In genomic region chr4:66564901-66565648, GRCh38 we compare ENCODE assay signal across 1 cellular context.
TF ChIP-seq lines count a peak whose summit lies in the region.

No MANE protein-coding gene starts in this region.

TF ChIP-seq in HEK293, 187 proteins besides CTCF, POLR2A, EP300 and RAD21 (continued from another document):
- no peak for TF ChIP-seq ZNF404 (tag by site-specific recombination; IDR thresholded peaks at IDR 0.05)
- TF ChIP-seq SP7 (tag by site-specific recombination; IDR thresholded peaks at IDR 0.05), result peak; percentile 97
- peak; percentile 91 for TF ChIP-seq ZEB2 (tag by site-specific recombination; IDR thresholded peaks at IDR 0.05)
- TF ChIP-seq, protein P1, sequence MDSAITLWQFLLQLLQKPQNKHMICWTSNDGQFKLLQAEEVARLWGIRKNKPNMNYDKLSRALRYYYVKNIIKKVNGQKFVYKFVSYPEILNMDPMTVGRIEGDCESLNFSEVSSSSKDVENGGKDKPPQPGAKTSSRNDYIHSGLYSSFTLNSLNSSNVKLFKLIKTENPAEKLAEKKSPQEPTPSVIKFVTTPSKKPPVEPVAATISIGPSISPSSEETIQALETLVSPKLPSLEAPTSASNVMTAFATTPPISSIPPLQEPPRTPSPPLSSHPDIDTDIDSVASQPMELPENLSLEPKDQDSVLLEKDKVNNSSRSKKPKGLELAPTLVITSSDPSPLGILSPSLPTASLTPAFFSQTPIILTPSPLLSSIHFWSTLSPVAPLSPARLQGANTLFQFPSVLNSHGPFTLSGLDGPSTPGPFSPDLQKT (IDR thresholded peaks at IDR 0.05; ENCODE audit: borderline replicate concordance, low read depth, low read length), result no peak
TF ChIP-seq in HEK293: peak in this region for 56.
